In genomic region chr9:93058357-93059096, GRCh38 we compare ENCODE assay signal across 8 cellular contexts. TPM values are rescaled to one million over a fixed set of nuclear protein-coding genes. Genes with fewer than 3 reads are reported as not detected.
A peak's percentile ranks its signal among the peaks of the same experiment; 100 is the strongest.
DNase-seq lines count a peak whose midpoint lies in the region; ATAC-seq lines count a peak whose summit lies in the region.

Gene SUSD3 (plus strand): TSS chr9:93058701. CDS start chr9:93058743, 42 bp downstream.

- no peaks in the 10 kb centered on the region for H3K27me3 ChIP-seq in CD4-positive, alpha-beta memory T cell (ENCODE audit: insufficient read depth, low read length)
- H3K27me3 ChIP-seq in HUES48 (ENCODE audit: control insufficient read depth, insufficient read depth, low read length) (peaks cover 7% of the 10 kb centered on the region), ectodermal cell (ENCODE audit: control insufficient read depth, insufficient read depth, low read length, poor library complexity, severe bottlenecking) (peaks cover 17% of the 10 kb centered on the region), mucosa of stomach (ENCODE audit: control insufficient read depth, insufficient read depth, low read length) (no peaks in the 10 kb centered on the region)

- CTCF ChIA-PET in CD4-positive, alpha-beta memory T cell (lab: Charles Lee; ENCODE audit: partially characterized antibody) = interaction anchor here (1.2 to 1.7 kb wide), 2 partner anchors 21 to 55 kb away, joined by 3 to 10 read pairs; no protein-coding TSS in a partner anchor
- CTCF ChIA-PET in activated CD4-positive, alpha-beta T cell treated with anti-CD3 and anti-CD28 coated beads, Interleukin-2, amount 10 ng/mL, durations not matched to agents 7 days and 5 days (lab: Charles Lee) = interaction anchor here (0.9 kb wide), 1 partner anchor 8 kb away, joined by 3 read pairs; no protein-coding TSS in a partner anchor

- peak; percentile 54 for ATAC-seq in GM19452 (IDR thresholded peaks at IDR 0.05; ENCODE audit: unreplicated experiment)

- H3K36me3 Mint-ChIP-seq in CD4-positive, alpha-beta memory T cell = peaks cover 4 to 16% of the 10 kb centered on the region in 2 donors
- H3K36me3 Mint-ChIP-seq in activated CD4-positive, alpha-beta T cell treated with anti-CD3 and anti-CD28 coated beads, Interleukin-2, amount 10 ng/mL, durations not matched to agents 7 days and 5 days (ENCODE audit: low read depth) = peaks cover 22% of the 10 kb centered on the region
- no peaks in the 10 kb centered on the region for H3K36me3 Mint-ChIP-seq in stimulated activated naive CD8-positive, alpha-beta T cell treated with anti-CD3 and anti-CD28 coated beads, Interleukin-15, Interleukin-2, amounts not matched to agents 100 ng/mL and 50 ng/mL, for 24 hours (ENCODE audit: low read depth)

- peaks cover 0 to 5% (median 0%) of the 10 kb centered on the region in 8 donors for H3K9me3 Mint-ChIP-seq in CD4-positive, alpha-beta memory T cell
- H3K9me3 Mint-ChIP-seq in activated CD4-positive, alpha-beta T cell treated with anti-CD3 and anti-CD28 coated beads, Interleukin-2, amount 10 ng/mL, durations not matched to agents 7 days and 5 days = no peaks in the 10 kb centered on the region
- H3K9me3 Mint-ChIP-seq in stimulated activated naive CD8-positive, alpha-beta T cell treated with anti-CD3 and anti-CD28 coated beads, Interleukin-15, Interleukin-2, amounts not matched to agents 100 ng/mL and 50 ng/mL, for 24 hours = no peaks in the 10 kb centered on the region

- H3K36me3 ChIP-seq in CD4-positive, alpha-beta memory T cell (ENCODE audit: insufficient read depth, low read length) = no peaks in the 10 kb centered on the region
- H3K36me3 ChIP-seq in HUES48 (ENCODE audit: control insufficient read depth, insufficient read depth, low read length) (no peaks in the 10 kb centered on the region), ectodermal cell (ENCODE audit: control insufficient read depth, insufficient read depth, low read length) (no peaks in the 10 kb centered on the region), mucosa of stomach (ENCODE audit: control insufficient read depth, insufficient read depth, low read length) (no peaks in the 10 kb centered on the region)

- H3K27ac Mint-ChIP-seq in CD4-positive, alpha-beta memory T cell = peak within 1 kb of the TSS; percentile 96 to 100 (median 99)
- peak within 1 kb of the TSS; percentile 98 for H3K27ac Mint-ChIP-seq in activated CD4-positive, alpha-beta T cell treated with anti-CD3 and anti-CD28 coated beads, Interleukin-2, amount 10 ng/mL, durations not matched to agents 7 days and 5 days
- H3K27ac Mint-ChIP-seq in stimulated activated naive CD8-positive, alpha-beta T cell treated with anti-CD3 and anti-CD28 coated beads, Interleukin-15, Interleukin-2, amounts not matched to agents 100 ng/mL and 50 ng/mL, for 24 hours = peak within 1 kb of the TSS; percentile 91

- no peaks in the 10 kb centered on the region for H3K9me3 ChIP-seq in CD4-positive, alpha-beta memory T cell (ENCODE audit: control insufficient read depth in 1 of 2, low read length in 2 of 2)
- H3K9me3 ChIP-seq in HUES48 (ENCODE audit: control insufficient read depth, insufficient read depth, low read length) (no peaks in the 10 kb centered on the region), ectodermal cell (ENCODE audit: control insufficient read depth, low read length) (no peaks in the 10 kb centered on the region), mucosa of stomach (ENCODE audit: control insufficient read depth, low read length) (no peaks in the 10 kb centered on the region)

- no peak within 1 kb of the TSS for H3K9ac ChIP-seq in HUES48 (ENCODE audit: low read depth, low read length)
- peak within 1 kb of the TSS; percentile 37 for H3K9ac ChIP-seq in mucosa of stomach (ENCODE audit: low read length)

- WGBS in ectodermal cell, 2 experiments = 5% methylated on average over 67 of the region's 67 CpGs

- peak within 1 kb of the TSS; percentile 86 to 92 for H3K4me3 ChIP-seq in CD4-positive, alpha-beta memory T cell (ENCODE audit: low read length in 2 of 2)
- H3K4me3 ChIP-seq in HUES48 (ENCODE audit: low read depth, low read length) (peak within 1 kb of the TSS; percentile 56), ectodermal cell (ENCODE audit: insufficient read depth, low read depth, low read length) (peak within 1 kb of the TSS; percentile 32), mucosa of stomach (ENCODE audit: low read length) (no peak within 1 kb of the TSS)

- H3K4me1 ChIP-seq in CD4-positive, alpha-beta memory T cell (ENCODE audit: insufficient read depth, low read length) = peaks cover 76% of the 10 kb centered on the region
- H3K4me1 ChIP-seq in HUES48 (ENCODE audit: control insufficient read depth, insufficient read depth, low read length) (peaks cover 26% of the 10 kb centered on the region), ectodermal cell (ENCODE audit: control insufficient read depth, insufficient read depth, low read length) (peaks cover 5% of the 10 kb centered on the region), mucosa of stomach (ENCODE audit: control insufficient read depth, insufficient read depth, low read length) (peaks cover 26% of the 10 kb centered on the region)

- H3K4me3 Mint-ChIP-seq in CD4-positive, alpha-beta memory T cell = peak within 1 kb of the TSS; percentile 94 to 95 (median 95)
- H3K4me3 Mint-ChIP-seq in activated CD4-positive, alpha-beta T cell treated with anti-CD3 and anti-CD28 coated beads, Interleukin-2, amount 10 ng/mL, durations not matched to agents 7 days and 5 days = peak within 1 kb of the TSS; percentile 91
- peak within 1 kb of the TSS; percentile 89 for H3K4me3 Mint-ChIP-seq in stimulated activated naive CD8-positive, alpha-beta T cell treated with anti-CD3 and anti-CD28 coated beads, Interleukin-15, Interleukin-2, amounts not matched to agents 100 ng/mL and 50 ng/mL, for 24 hours

- H3K27me3 Mint-ChIP-seq in CD4-positive, alpha-beta memory T cell = no peaks in the 10 kb centered on the region
- H3K27me3 Mint-ChIP-seq in activated CD4-positive, alpha-beta T cell treated with anti-CD3 and anti-CD28 coated beads, Interleukin-2, amount 10 ng/mL, durations not matched to agents 7 days and 5 days = no peaks in the 10 kb centered on the region
- H3K27me3 Mint-ChIP-seq in stimulated activated naive CD8-positive, alpha-beta T cell treated with anti-CD3 and anti-CD28 coated beads, Interleukin-15, Interleukin-2, amounts not matched to agents 100 ng/mL and 50 ng/mL, for 24 hours = no peaks in the 10 kb centered on the region

- POLR2A ChIA-PET in CD4-positive, alpha-beta memory T cell (lab: Charles Lee; ENCODE audit: partially characterized antibody) = interaction anchor here (0.8 to 23.2 kb wide), 15 partner anchors 14 to 104 kb away, joined by 3 to 654 read pairs (median 6); partner anchors contain the start of gene CARD19
- POLR2A ChIA-PET in activated CD4-positive, alpha-beta T cell treated with anti-CD3 and anti-CD28 coated beads, Interleukin-2, amount 10 ng/mL, durations not matched to agents 7 days and 5 days (lab: Charles Lee) = no interaction called here

- peak within 1 kb of the TSS; percentile 72 for H3K27ac ChIP-seq in CD4-positive, alpha-beta memory T cell (ENCODE audit: low read depth, low read length)
- peak within 1 kb of the TSS; percentile 3 for H3K27ac ChIP-seq in HUES48 (ENCODE audit: low read depth, low read length)
- no peak within 1 kb of the TSS for H3K27ac ChIP-seq in ectodermal cell (ENCODE audit: insufficient read depth, low read depth, low read length, poor library complexity, severe bottlenecking)

- intact Hi-C loops in CD4-positive, alpha-beta memory T cell (cut with micrococcal nuclease) = loop anchor here (1.0 kb wide), 1 partner anchor 30 kb away; no protein-coding TSS in a partner anchor

- peak; percentile 58 to 76 (median 63) for DNase-seq in CD4-positive, alpha-beta memory T cell
- peak; percentile 75 for DNase-seq in activated CD4-positive, alpha-beta T cell treated with anti-CD3 and anti-CD28 coated beads, Interleukin-2, amount 10 ng/mL, durations not matched to agents 7 days and 5 days
- no peak for DNase-seq in hippocampal formation (lab: John Stamatoyannopoulos, UW)

- peaks cover 30 to 82% (median 58%) of the 10 kb centered on the region in 4 donors for H3K4me1 Mint-ChIP-seq in CD4-positive, alpha-beta memory T cell
- peaks cover 68% of the 10 kb centered on the region for H3K4me1 Mint-ChIP-seq in activated CD4-positive, alpha-beta T cell treated with anti-CD3 and anti-CD28 coated beads, Interleukin-2, amount 10 ng/mL, durations not matched to agents 7 days and 5 days
- peaks cover 66% of the 10 kb centered on the region for H3K4me1 Mint-ChIP-seq in stimulated activated naive CD8-positive, alpha-beta T cell treated with anti-CD3 and anti-CD28 coated beads, Interleukin-15, Interleukin-2, amounts not matched to agents 100 ng/mL and 50 ng/mL, for 24 hours (ENCODE audit: low read depth)

RNA-seq across cellular contexts. Expression of gene SUSD3, which starts in this region (rescaled TPM):
- total RNA-seq in CD4-positive, alpha-beta memory T cell = 10 to 100 TPM; 58.3 to 63.7 TPM
- polyA plus RNA-seq in CD4-positive, alpha-beta memory T cell = 100 to 1,000 TPM; 149 to 199 TPM
- total RNA-seq in activated CD4-positive, alpha-beta T cell treated with anti-CD3 and anti-CD28 coated beads, Interleukin-2, amount 10 ng/mL, durations not matched to agents 7 days and 5 days = 10 to 100 TPM; 81.1 to 85.8 TPM
- 3.0 TPM for polyA plus RNA-seq in ectodermal cell (2013, experiment 1 of 4)
- 0.68 TPM for polyA plus RNA-seq in ectodermal cell (2013, experiment 2 of 4)
- 1.4 TPM for polyA plus RNA-seq in ectodermal cell (2013, experiment 3 of 4)
- polyA plus RNA-seq in ectodermal cell (2013, experiment 4 of 4) = 1.2 TPM

Comparison
In these comparisons a context has a peak if more than half of its experiments do, and no peak if none do; other contexts are left out.
1. DNase-seq: peak in CD4-positive, alpha-beta memory T cell (5 of 5) and activated CD4-positive, alpha-beta T cell treated with anti-CD3 and anti-CD28 coated beads, Interleukin-2, amount 10 ng/mL, durations not matched to agents 7 days and 5 days (single experiment); none in hippocampal formation (0 of 2).
2. Peak in every context shown above with its lines, with median percentiles within 50 percentile points of each other: H3K27ac Mint-ChIP-seq and H3K4me3 Mint-ChIP-seq.